14 cellular contexts compared by ENCODE assay signal in genomic region chr16:47578033-47578432, GRCh38.
A peak's percentile ranks its signal among the peaks of the same experiment; 100 is the strongest.
DNase-seq lines count a peak whose midpoint lies in the region; ATAC-seq and TF ChIP-seq lines count a peak whose summit lies in the region.
"Had no signal": no experiment of that assay in that cellular context is flagged by ENCODE, and none has a peak within 500 bp of the region (broad histone marks: within the 10 kb centered on the region; RNA-seq: fewer than 3 reads in every experiment).

No MANE protein-coding gene starts in this region.

- no peak overlapping the region for H2AK9ac ChIP-seq in IMR-90 (replicated peaks; ENCODE audit: low read depth, low read length, poor library complexity)

- H3K9ac ChIP-seq in IMR-90 (ENCODE audit: low read depth, low read length) = no peak overlapping the region

- H3F3A ChIP-seq in PC-9 (ENCODE audit: insufficient read depth, low read depth) = peaks cover 9% of the 10 kb centered on the region; the same call in 1 of the 2 replicates

- H2AK5ac ChIP-seq in IMR-90 (ENCODE audit: low read depth, low read length) = no peak overlapping the region

- H3K4me1 Mint-ChIP-seq in central memory CD8-positive, alpha-beta T cell = peaks cover 51% of the 10 kb centered on the region

- in situ Hi-C loops in IMR-90 (cut with MboI; ENCODE audit: low sequenced_read_pairs) = no loop called here

- H3K4me3 ChIP-seq in IMR-90 (ENCODE audit: insufficient read depth, low read depth, low read length) = no peak overlapping the region
- no peak overlapping the region for H3K4me3 ChIP-seq in PC-9
- H3K4me3 ChIP-seq in stomach = no peak overlapping the region

- H3K36me3 ChIP-seq in IMR-90 (ENCODE audit: control insufficient read depth, insufficient read depth, low read length) = peaks cover 2% of the 10 kb centered on the region; the same call in 1 of the 2 replicates
- no peaks in the 10 kb centered on the region for H3K36me3 ChIP-seq in PC-9 (ENCODE audit: low read depth)
- peaks cover 0 to 21% (median 15%) of the 10 kb centered on the region in 4 donors for H3K36me3 ChIP-seq in stomach
- H3K36me3 ChIP-seq: BE2C had no signal

- H3K9me3 Mint-ChIP-seq in central memory CD8-positive, alpha-beta T cell = no peaks in the 10 kb centered on the region
- H3K9me3 Mint-ChIP-seq: H9 had no signal

- H3K36me3 Mint-ChIP-seq in central memory CD8-positive, alpha-beta T cell (ENCODE audit: insufficient read depth) = peaks cover 8% of the 10 kb centered on the region

- ATAC-seq in IMR-90 (ENCODE audit: low read depth) = no peak
- ATAC-seq in central memory CD8-positive, alpha-beta T cell (replicated peaks; ENCODE audit: extremely low read depth, poor library complexity, severe bottlenecking) = no peak

- DNase-seq in IMR-90 = no peak
- no peak for DNase-seq in PC-9
- no peak for DNase-seq in central memory CD8-positive, alpha-beta T cell (ENCODE audit: low spot score in 2 of 2)
- no peak for DNase-seq in NCI-H2171 (lab: John Stamatoyannopoulos, UW)
- no peak for DNase-seq in stomach
- DNase-seq in effector CD4-positive, alpha-beta T cell = no peak
- DNase-seq: ACHN; BE2C; C1 segment of cervical spinal cord; CD4-positive, CD25-positive, alpha-beta regulatory T cell; CD8-positive, alpha-beta memory T cell; COR-L47; DMS 273 treated with DMSO at 0.1 percent for 48 hours; H9 had no signal

- TF ChIP-seq RAD21 in IMR-90 (IDR thresholded peaks at IDR 0.05; ENCODE audit: low read length) = no peak

- TF ChIP-seq EP300 in stomach (IDR thresholded peaks at IDR 0.05) = no peak

- H3K4me2 ChIP-seq in IMR-90 (ENCODE audit: low read depth, low read length) (no peak overlapping the region), PC-9 (no peak overlapping the region)

- H3K9me3 ChIP-seq in IMR-90 (ENCODE audit: control insufficient read depth, insufficient read depth, low read length) (no peaks in the 10 kb centered on the region), PC-9 (ENCODE audit: insufficient read depth, low read depth) (no peaks in the 10 kb centered on the region), stomach (no peaks in the 10 kb centered on the region)
- H3K9me3 ChIP-seq: BE2C had no signal

- H3K27ac ChIP-seq in IMR-90 (ENCODE audit: insufficient read depth, low read length) = no peak overlapping the region
- 0 out of 2 replicates have a peak overlapping the region, but pooled peaks have one; percentile 17 for H3K27ac ChIP-seq in PC-9
- H3K27ac ChIP-seq in stomach = no peak overlapping the region

- H3K27me3 ChIP-seq in IMR-90 (ENCODE audit: control insufficient read depth, insufficient read depth, low read length) (no peaks in the 10 kb centered on the region), PC-9 (ENCODE audit: insufficient read depth, low read depth) (no peaks in the 10 kb centered on the region), stomach (no peaks in the 10 kb centered on the region)
- H3K27me3 ChIP-seq: BE2C had no signal

- TF ChIP-seq CTCF in IMR-90 (conservative IDR thresholded peaks at IDR 0.05; ENCODE audit: low read depth, low read length) (no peak), PC-9 (conservative IDR thresholded peaks at IDR 0.05) (no peak), stomach (IDR thresholded peaks at IDR 0.05) (no peak)

- CTCF ChIA-PET in IMR-90 (lab: Yijun Ruan, JAX) (no interaction called here), PC-9 (lab: Charles Lee) (no interaction called here)

- no peaks in the 10 kb centered on the region for H3K27me3 Mint-ChIP-seq in central memory CD8-positive, alpha-beta T cell
- H3K27me3 Mint-ChIP-seq: CD4-positive, CD25-positive, alpha-beta regulatory T cell; CD8-positive, alpha-beta memory T cell had no signal

- no peak overlapping the region for H2BK20ac ChIP-seq in IMR-90 (ENCODE audit: low read depth, low read length)

- H3K79me2 ChIP-seq in PC-9 (ENCODE audit: low read depth) = no peaks in the 10 kb centered on the region

- intact Hi-C loops in IMR-90 (cut with micrococcal nuclease) (no loop called here), PC-9 (cut with micrococcal nuclease; ENCODE audit: unreplicated experiment) (no loop called here), stomach (cut with DNase I; ENCODE audit: low total_unique reads) (no loop called here)

- no peak for TF ChIP-seq POLR2A in IMR-90 (IDR thresholded peaks at IDR 0.05; ENCODE audit: low read depth, low read length)
- no peak for TF ChIP-seq POLR2A in stomach (IDR thresholded peaks at IDR 0.05)

- H4K5ac ChIP-seq in IMR-90 (ENCODE audit: low read depth, low read length) = no peak overlapping the region

- no peak overlapping the region for H4K8ac ChIP-seq in IMR-90 (ENCODE audit: low read depth in 2 of 2, low read length in 2 of 2)

- H2BK120ac ChIP-seq in IMR-90 (ENCODE audit: low read depth, low read length) = no peak overlapping the region

- H3K4me1 ChIP-seq in IMR-90 (ENCODE audit: control insufficient read depth, insufficient read depth, low read length) = no peaks in the 10 kb centered on the region; the same call in 1 of the 2 replicates
- peaks cover 21% of the 10 kb centered on the region for H3K4me1 ChIP-seq in PC-9 (replicated peaks; ENCODE audit: insufficient read depth)
- H3K4me1 ChIP-seq in stomach = no peaks in the 10 kb centered on the region
- H3K4me1 ChIP-seq: BE2C had no signal

- no peak overlapping the region for H2AFZ ChIP-seq in IMR-90 (replicated peaks; ENCODE audit: low read length, poor library complexity)
- no peak overlapping the region for H2AFZ ChIP-seq in PC-9

- H3K4me3 Mint-ChIP-seq in central memory CD8-positive, alpha-beta T cell = no peak overlapping the region
- H3K4me3 Mint-ChIP-seq: CD8-positive, alpha-beta memory T cell; H9 had no signal

- dilution Hi-C loops in IMR-90 (cut with HindIII; ENCODE audit: low sequenced_read_pairs, unreplicated experiment) = no loop called here

- H3K56ac ChIP-seq in IMR-90 (ENCODE audit: extremely low read depth, insufficient read depth, low read length) = no peak overlapping the region

- H4K91ac ChIP-seq in IMR-90 (ENCODE audit: insufficient read depth, low read depth, low read length) = no peak overlapping the region

- H3K14ac ChIP-seq in IMR-90 (replicated peaks; ENCODE audit: low read depth, low read length) = no peak overlapping the region

- H3K18ac ChIP-seq in IMR-90 (ENCODE audit: low read depth, low read length) = no peak overlapping the region

- no peaks in the 10 kb centered on the region; the same call in 1 of the 2 replicates for H3K9me2 ChIP-seq in PC-9 (ENCODE audit: insufficient read depth)

- H3K27ac Mint-ChIP-seq in central memory CD8-positive, alpha-beta T cell (ENCODE audit: low read depth) = peak overlapping the region; percentile 83
- H3K27ac Mint-ChIP-seq: H9 had no signal

- no peak overlapping the region for H2BK15ac ChIP-seq in IMR-90 (ENCODE audit: low read depth, low read length)

- peaks cover 0 to 2% of the 10 kb centered on the region in 2 experiments; a peak in 2 of 4 replicates for H3K79me1 ChIP-seq in IMR-90 (ENCODE audit: low read depth in 1 of 2, low read length in 2 of 2)

- no peak overlapping the region for H3K23ac ChIP-seq in IMR-90 (ENCODE audit: low read depth, low read length)

- WGBS in IMR-90 (ENCODE audit: extremely low coverage in 2 of 2, insufficient read length in 1 of 2), 2 experiments = no CpG with 5 or more reads among the region's 3 CpGs
- 76 to 98% (median 95%) methylated on average over 3 of the region's 3 CpGs for WGBS in stomach, 5 donors

- no TSS peak for BruUV-seq in IMR-90 (replicated peaks; lab: Mats Ljungman, UMichigan)
- no TSS peak for BruUV-seq in PC-9 (replicated peaks; lab: Mats Ljungman, UMichigan)

- H2BK5ac ChIP-seq in IMR-90 (ENCODE audit: low read depth, low read length, poor library complexity, severe bottlenecking) = no peak overlapping the region

- POLR2A ChIA-PET in IMR-90 (lab: Charles Lee; ENCODE audit: unreplicated experiment) = no interaction called here
- POLR2A ChIA-PET in PC-9 (lab: Charles Lee; ENCODE audit: unreplicated experiment) = no interaction called here

- H3K9me1 ChIP-seq in IMR-90 (ENCODE audit: insufficient read depth, low read length) = no peaks in the 10 kb centered on the region

- H4K20me1 ChIP-seq in IMR-90 (ENCODE audit: insufficient read depth, low read length) = no peaks in the 10 kb centered on the region
- H4K20me1 ChIP-seq in PC-9 (ENCODE audit: insufficient read depth) = no peaks in the 10 kb centered on the region

- no peak overlapping the region for H3K4ac ChIP-seq in IMR-90 (ENCODE audit: low read depth, low read length)

TF ChIP-seq in IMR-90, 13 proteins besides CTCF, POLR2A, EP300 and RAD21:
- no peak for TF ChIP-seq BHLHE40 (IDR thresholded peaks at IDR 0.05; ENCODE audit: low read depth, low read length)
- TF ChIP-seq MAFK (IDR thresholded peaks at IDR 0.05; ENCODE audit: low read depth, low read length) = 0 out of 2 replicates have a peak, but pooled peaks have one; percentile 20
